1 cellular context compared by ENCODE assay signal in genomic region chr11:8690374-8691342, GRCh38.
TF ChIP-seq lines count a peak whose summit lies in the region.

No MANE protein-coding gene starts in this region.

TF ChIP-seq in H1, 55 proteins besides CTCF, POLR2A, EP300 and RAD21:
- TF ChIP-seq FOSL1 (IDR thresholded peaks at IDR 0.05; ENCODE audit: insufficient read depth, low read depth, low read length) (no peak), POU5F1 (IDR thresholded peaks at IDR 0.05; ENCODE audit: low read depth, low read length) (no peak), POLR2AphosphoS5 (IDR thresholded peaks at IDR 0.05; ENCODE audit: low read depth, low read length) (peak; percentile 73; the same call in 1 of the 2 replicates), RBBP5 (IDR thresholded peaks at IDR 0.05; ENCODE audit: borderline replicate concordance, low read depth, low read length) (no peak), MAFK (IDR thresholded peaks at IDR 0.05; ENCODE audit: low read depth, low read length) (no peak)
